In the genomic region with DNA sequence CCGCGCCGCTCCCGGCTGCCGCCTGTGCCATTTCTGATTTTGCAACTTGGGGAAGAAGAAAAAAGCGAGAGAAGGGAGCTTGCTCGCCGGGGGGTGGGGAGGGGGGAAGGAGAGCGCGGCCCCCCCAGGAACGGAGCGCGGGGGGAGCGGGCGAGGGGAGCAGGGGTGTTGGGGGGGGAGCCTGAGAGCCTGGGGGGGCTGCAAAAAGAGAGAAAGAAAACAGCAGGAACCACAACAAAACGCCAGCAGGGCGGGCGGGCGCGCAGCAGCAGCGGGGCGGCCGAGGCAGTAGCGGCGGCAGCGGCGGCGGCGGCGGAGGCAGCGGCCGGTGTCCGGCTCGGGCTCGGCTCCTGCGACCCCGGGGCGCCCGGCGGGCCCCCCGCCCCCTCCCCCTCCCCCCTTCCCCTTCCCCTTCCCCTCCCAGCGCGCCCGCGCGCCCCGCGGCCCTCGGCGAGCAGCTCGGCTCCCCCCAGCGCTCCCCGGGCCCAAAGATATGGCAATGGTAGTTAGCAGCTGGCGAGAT, we compare ENCODE assay signal across 9 cellular contexts. TPM values are rescaled to one million over a fixed set of nuclear protein-coding genes. Genes with fewer than 3 reads are reported as not detected.
DNase-seq lines count a peak whose midpoint lies in the region; ATAC-seq, FAIRE-seq and TF ChIP-seq lines count a peak whose summit lies in the region.
"Had no signal": no experiment of that assay in that cellular context is flagged by ENCODE, and none has a peak within 500 bp of the region (broad histone marks: within the 10 kb centered on the region; RNA-seq: fewer than 3 reads in every experiment).

No MANE protein-coding gene starts in this region.

- H3K27me3 ChIP-seq in PC-3 (ENCODE audit: low read length) (no peaks in the 10 kb centered on the region), gastroesophageal sphincter (peaks cover 14% of the 10 kb centered on the region), smooth muscle cell (ENCODE audit: low read depth) (peaks cover 55% of the 10 kb centered on the region)

- no peaks in the 10 kb centered on the region for H3F3A ChIP-seq in PC-3 (ENCODE audit: low read length, unreplicated experiment)
- H3F3A ChIP-seq in smooth muscle cell (ENCODE audit: low read depth), result peaks cover 6% of the 10 kb centered on the region

- WGBS in gastroesophageal sphincter (ENCODE audit: low coverage in 1 of 2), 2 donors, result no CpG with 5 or more reads among the region's 54 CpGs
- 0% methylated on average over 7 of the region's 54 CpGs for WGBS in smooth muscle cell (ENCODE audit: low lambda C conversion rate)

- H3K4me3 ChIP-seq in PC-3 (ENCODE audit: low read length) (peak overlapping the region; percentile 93), gastroesophageal sphincter (peak overlapping the region; percentile 54 to 74), smooth muscle cell (peak overlapping the region; percentile 79)

- DNase-seq in NCI-H748 (lab: John Stamatoyannopoulos, UW; ENCODE audit: unreplicated experiment), result peak; percentile 75
- no peak for DNase-seq in NCI-H748 treated with DMSO at 0.1 percent for 48 hours (lab: John Stamatoyannopoulos, UW)
- no peak for DNase-seq in PC-3
- DNase-seq in smooth muscle cell (lab: John Stamatoyannopoulos, UW; ENCODE audit: unreplicated experiment), result no peak
- no peak for DNase-seq in GM12891 (ENCODE audit: insufficient read length, low spot score)
- DNase-seq in UCSD-AML1 (lab: John Stamatoyannopoulos, UW; ENCODE audit: unreplicated experiment), result no peak

- FAIRE-seq in GM12891 (lab: Jason Lieb, UNC), result no peak
- FAIRE-seq: D721Med had no signal

- H3K4me1 ChIP-seq in PC-3 (ENCODE audit: insufficient read depth, low read length) (peaks cover 20% of the 10 kb centered on the region), gastroesophageal sphincter (peaks cover 0 to 58% (median 0%) of the 10 kb centered on the region in 3 donors), smooth muscle cell (ENCODE audit: low read depth) (peaks cover 28% of the 10 kb centered on the region)

- no peak overlapping the region for H3K4me2 ChIP-seq in PC-3 (ENCODE audit: low read length)
- H3K4me2 ChIP-seq in smooth muscle cell, result peak overlapping the region; percentile 97

- peaks cover 25% of the 10 kb centered on the region for H4K20me1 ChIP-seq in PC-3 (ENCODE audit: low read length)
- peaks cover 37% of the 10 kb centered on the region for H4K20me1 ChIP-seq in smooth muscle cell (ENCODE audit: low read depth)

- no peak overlapping the region for H3K27ac ChIP-seq in PC-3 (ENCODE audit: low read length)
- peak overlapping the region in 3 of 4 donors; percentile 81 to 94 (median 91) for H3K27ac ChIP-seq in gastroesophageal sphincter
- no peak overlapping the region for H3K27ac ChIP-seq in smooth muscle cell (ENCODE audit: low read depth)

- BruUV-seq in PC-3 (replicated peaks; lab: Mats Ljungman, UMichigan), result no TSS peak

- CTCF ChIA-PET in PC-3 (lab: Charles Lee), result no interaction called here

- H3K9ac ChIP-seq in PC-3 (ENCODE audit: low read length), result peak overlapping the region; percentile 75; the same call in 1 of the 2 replicates
- no peak overlapping the region for H3K9ac ChIP-seq in smooth muscle cell (ENCODE audit: low read depth)

- H3K36me3 ChIP-seq in PC-3 (ENCODE audit: low read depth, low read length) (peaks cover 18% of the 10 kb centered on the region), gastroesophageal sphincter (no peaks in the 10 kb centered on the region), smooth muscle cell (ENCODE audit: low read depth) (peaks cover 5% of the 10 kb centered on the region)

- H3K79me2 ChIP-seq in PC-3 (ENCODE audit: low read length), result peaks cover 71% of the 10 kb centered on the region
- H3K79me2 ChIP-seq in smooth muscle cell (ENCODE audit: low read depth), result no peaks in the 10 kb centered on the region

- H3K9me3 ChIP-seq in PC-3 (ENCODE audit: low read length) (no peaks in the 10 kb centered on the region), gastroesophageal sphincter (no peaks in the 10 kb centered on the region), smooth muscle cell (replicated peaks; ENCODE audit: low read depth) (no peaks in the 10 kb centered on the region)

- ATAC-seq in PC-3 (no peak), gastroesophageal sphincter (no peak), GM21786 (IDR thresholded peaks at IDR 0.05; ENCODE audit: unreplicated experiment) (no peak)

- no peak for TF ChIP-seq EP300 in gastroesophageal sphincter (IDR thresholded peaks at IDR 0.05)

- POLR2A ChIA-PET in PC-3 (lab: Charles Lee; ENCODE audit: unreplicated experiment), result interaction anchor here (0.6 kb wide), 2 partner anchors 217 to 666 kb away, joined by 3 read pairs; no protein-coding TSS in a partner anchor

- H2AFZ ChIP-seq in PC-3 (ENCODE audit: low read length) (no peak overlapping the region), smooth muscle cell (ENCODE audit: low read depth) (no peak overlapping the region)

- TF ChIP-seq CTCF in PC-3 (conservative IDR thresholded peaks at IDR 0.05; ENCODE audit: low read depth, low read length) (no peak), gastroesophageal sphincter (IDR thresholded peaks at IDR 0.05) (no peak), smooth muscle cell (IDR thresholded peaks at IDR 0.05; ENCODE audit: borderline replicate concordance, insufficient read depth, poor library complexity, severe bottlenecking) (no peak)

- peak in 1 of 2 donors; percentile 9 for TF ChIP-seq POLR2A in gastroesophageal sphincter (IDR thresholded peaks at IDR 0.05)
- no peak for TF ChIP-seq POLR2A in GM12891 (IDR thresholded peaks at IDR 0.05; ENCODE audit: low read depth, low read length)

- intact Hi-C loops in PC-3 (cut with micrococcal nuclease), result loop anchor here (5.0 to 10.0 kb wide), 6 partner anchors 67 to 900 kb away; no protein-coding TSS in a partner anchor

- no peaks in the 10 kb centered on the region for H3K9me2 ChIP-seq in PC-3 (replicated peaks; ENCODE audit: low read length)

TF ChIP-seq in GM12891, 5 proteins besides CTCF, POLR2A, EP300 and RAD21:
- TF ChIP-seq POU2F2 (IDR thresholded peaks at IDR 0.05; ENCODE audit: low read depth, low read length), result no peak
- no peak for TF ChIP-seq PAX5 (IDR thresholded peaks at IDR 0.05; ENCODE audit: insufficient read depth, low read length, severe bottlenecking)
- TF ChIP-seq TAF1 (IDR thresholded peaks at IDR 0.05; ENCODE audit: low read depth, low read length), result no peak
- no peak for TF ChIP-seq POLR2AphosphoS5 (IDR thresholded peaks at IDR 0.05; ENCODE audit: low read depth, low read length)
- TF ChIP-seq SPI1 (IDR thresholded peaks at IDR 0.05; ENCODE audit: low read depth, low read length), result no peak

RNA-seq across cellular contexts. Expression of a gene that starts 1.6 kb away (rescaled TPM):
- total RNA-seq in PC-3 (2014; rRNA removed), result 88.4 and 118 TPM in 2 replicates
- total RNA-seq in gastroesophageal sphincter, result 100 to 1,000 TPM in 1 of 4 donors, 10 to 100 TPM in 3; 29.4 to 111 (median 37.8) TPM
- total RNA-seq in smooth muscle cell, result 8.2 and 22.5 TPM in 2 replicates
- polyA plus RNA-seq in smooth muscle cell, result 5.9 and 6.0 TPM in 2 replicates
- polyA plus RNA-seq in GM12891 (2012; ENCODE audit: low read depth, missing spikeins), result not detected

RNA-seq across cellular contexts. Expression of a gene that starts 3.6 kb away (rescaled TPM):
- 24.1 and 28.8 TPM in 2 replicates for total RNA-seq in PC-3 (2014; rRNA removed)
- total RNA-seq in gastroesophageal sphincter, result 10 to 100 TPM in 2 of 4 donors, 1 to 10 TPM in 2; 6.0 to 48.1 (median 14.4) TPM
- 18.7 and 31.0 TPM in 2 replicates for total RNA-seq in smooth muscle cell
- polyA plus RNA-seq in smooth muscle cell, result 22.9 and 26.1 TPM in 2 replicates
- 0.49 TPM for polyA plus RNA-seq in GM12891 (2012; ENCODE audit: low read depth, missing spikeins)

Comparison
In these comparisons a context has a peak if more than half of its experiments do, and no peak if none do; other contexts are left out.
1. H3K27ac ChIP-seq: peak in gastroesophageal sphincter (3 of 4); none in PC-3 (single experiment) and smooth muscle cell (single experiment).
2. Peak in every context shown above with its lines, with median percentiles within 50 percentile points of each other: H3K4me3 ChIP-seq.